In the genomic region with DNA sequence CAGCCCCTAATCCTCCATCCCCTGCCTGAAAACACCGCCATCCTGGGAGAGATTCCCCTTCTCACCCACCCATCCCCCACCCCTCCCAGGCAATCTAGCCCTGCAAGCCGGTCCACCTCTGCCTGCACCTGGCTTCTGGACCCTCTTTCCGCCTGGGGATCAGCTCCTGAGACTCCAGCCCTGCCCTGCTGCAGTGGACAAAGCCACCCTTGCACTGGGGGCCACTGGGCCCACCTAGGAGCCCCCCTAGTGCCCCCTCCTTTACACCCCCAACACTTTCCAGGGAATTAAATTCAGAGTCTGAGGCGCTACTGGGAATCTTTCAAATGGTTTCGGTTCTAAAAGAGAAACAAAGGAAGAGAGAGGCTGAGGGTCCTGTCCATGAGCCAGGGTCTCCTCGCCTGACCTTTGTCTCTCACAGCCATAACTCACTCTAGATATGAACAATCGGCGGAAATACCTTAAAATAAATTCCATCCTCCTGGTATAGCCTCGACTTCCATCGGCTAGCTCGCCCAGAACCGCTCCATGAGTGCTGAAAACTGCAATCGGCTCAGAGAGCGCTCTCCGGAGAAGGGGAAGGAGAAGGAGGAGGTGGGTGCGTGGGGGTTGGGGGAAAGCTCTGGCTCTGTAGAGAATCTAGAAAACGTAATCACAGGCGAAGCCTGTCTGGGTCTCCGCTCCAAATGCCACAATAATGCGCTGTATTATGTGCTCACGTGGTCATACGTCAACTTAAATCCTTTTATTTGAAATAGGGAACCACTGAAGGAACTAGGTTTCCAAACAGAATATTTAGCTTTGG, we compare ENCODE assay signal across 14 cellular contexts. TPM values are rescaled to one million over a fixed set of nuclear protein-coding genes. Genes with fewer than 3 reads are reported as not detected.
DNase-seq lines count a peak whose midpoint lies in the region; ATAC-seq and TF ChIP-seq lines count a peak whose summit lies in the region.
"Had no signal": no experiment of that assay in that cellular context is flagged by ENCODE, and none has a peak within 500 bp of the region (broad histone marks: within the 10 kb centered on the region; RNA-seq: fewer than 3 reads in every experiment).

No MANE protein-coding gene starts in this region.

- 45% methylated on average over 19 of the region's 22 CpGs for WGBS in right lobe of liver (ENCODE audit: insufficient coverage, low coverage, low lambda C conversion rate, missing lambda C conversion rate)

- peak overlapping the region in 1 of 5 donors; percentile 52 for H3K9ac ChIP-seq in subcutaneous abdominal adipose tissue (ENCODE audit: low read length in 5 of 5)
- H3K9ac ChIP-seq in MM.1S (ENCODE audit: low read length), result no peak overlapping the region

- H3K9me2 ChIP-seq in MM.1S (replicated peaks; ENCODE audit: insufficient read depth, low read length), result no peaks in the 10 kb centered on the region

- no peaks in the 10 kb centered on the region for H3K36me3 ChIP-seq in right lobe of liver
- H3K36me3 ChIP-seq in subcutaneous abdominal adipose tissue (ENCODE audit: control insufficient read depth in 5 of 5, insufficient read depth in 5 of 5, low read length in 5 of 5), result peaks cover 5 to 15% (median 9%) of the 10 kb centered on the region in 5 donors
- no peaks in the 10 kb centered on the region for H3K36me3 ChIP-seq in MM.1S (replicated peaks; ENCODE audit: insufficient read depth, low read length)
- H3K36me3 ChIP-seq: HAP-1 had no signal

- intact Hi-C loops in right lobe of liver (cut with DNase I), result no loop called here

- no peaks in the 10 kb centered on the region for H3K79me2 ChIP-seq in MM.1S (ENCODE audit: low read length)

- H3K4me2 ChIP-seq in MM.1S (ENCODE audit: low read depth, low read length), result no peak overlapping the region

- H3K9me3 ChIP-seq in right lobe of liver (no peaks in the 10 kb centered on the region), subcutaneous abdominal adipose tissue (ENCODE audit: control insufficient read depth in 5 of 5, low read length in 5 of 5) (no peaks in the 10 kb centered on the region), MM.1S (replicated peaks; ENCODE audit: insufficient read depth, low read length) (no peaks in the 10 kb centered on the region)
- H3K9me3 ChIP-seq: HAP-1 had no signal

- H3K27me3 ChIP-seq in right lobe of liver, result peaks cover 0 to 6% of the 10 kb centered on the region in 2 donors
- H3K27me3 ChIP-seq in subcutaneous abdominal adipose tissue (ENCODE audit: control insufficient read depth in 5 of 5, insufficient read depth in 4 of 5, low read length in 5 of 5), result no peaks in the 10 kb centered on the region
- peaks cover 19% of the 10 kb centered on the region; the same call in 1 of the 2 replicates for H3K27me3 ChIP-seq in MM.1S (replicated peaks; ENCODE audit: insufficient read depth, low read length)

- no peak for TF ChIP-seq POLR2A in right lobe of liver (IDR thresholded peaks at IDR 0.05)

- H3K4me3 ChIP-seq in right lobe of liver, result no peak overlapping the region
- H3K4me3 ChIP-seq in subcutaneous abdominal adipose tissue (ENCODE audit: low read depth in 1 of 5, low read length in 5 of 5), result peak overlapping the region in 4 of 5 donors; percentile 25 to 53 (median 46)
- no peak overlapping the region for H3K4me3 ChIP-seq in MM.1S (ENCODE audit: low read length)
- H3K4me3 ChIP-seq: HAP-1 had no signal

- TF ChIP-seq CTCF in right lobe of liver (IDR thresholded peaks at IDR 0.05) (no peak), MM.1S (IDR thresholded peaks at IDR 0.05; ENCODE audit: low read length) (no peak)

- H2AFZ ChIP-seq in MM.1S (ENCODE audit: low read length), result no peak overlapping the region

- H3K27ac ChIP-seq in right lobe of liver (no peak overlapping the region), subcutaneous abdominal adipose tissue (ENCODE audit: low read depth, low read length) (peak overlapping the region; percentile 80), MM.1S (ENCODE audit: low read length) (no peak overlapping the region)

- H3F3A ChIP-seq in MM.1S (ENCODE audit: insufficient read depth, low read length), result no peaks in the 10 kb centered on the region

- no peaks in the 10 kb centered on the region for H4K20me1 ChIP-seq in MM.1S (ENCODE audit: insufficient read depth, low read length)

- ATAC-seq in right lobe of liver (peak; percentile 6 to 53 (median 26)), GM19328 (IDR thresholded peaks at IDR 0.05; ENCODE audit: unreplicated experiment) (no peak)

- DNase-seq in MV-4-11 (lab: John Stamatoyannopoulos, UW) (peak; percentile 31), dermis blood vessel endothelial cell (peak; percentile 76), right lobe of liver (no peak), MM.1S (no peak), C1 segment of cervical spinal cord (lab: John Stamatoyannopoulos, UW) (no peak)
- DNase-seq in activated CD8-positive, alpha-beta memory T cell treated with anti-CD3 and anti-CD28 coated beads for 24 hours, result no peak
- DNase-seq: activated CD4-positive, alpha-beta memory T cell treated with anti-CD3 and anti-CD28 coated beads for 36 hours; activated naive CD8-positive, alpha-beta T cell treated with anti-CD3 and anti-CD28 coated beads for 36 hours; CD8-positive, alpha-beta memory T cell; NCI-H1930 had no signal

- H3K4me1 ChIP-seq in right lobe of liver, result peaks cover 0 to 18% (median 3%) of the 10 kb centered on the region in 4 donors
- peaks cover 4 to 92% (median 62%) of the 10 kb centered on the region in 5 donors for H3K4me1 ChIP-seq in subcutaneous abdominal adipose tissue (ENCODE audit: control insufficient read depth in 5 of 5, insufficient read depth in 5 of 5, low read length in 5 of 5)
- H3K4me1 ChIP-seq in MM.1S (ENCODE audit: low read length), result no peaks in the 10 kb centered on the region

RNA-seq across cellular contexts. Expression of gene HOXA4, which starts 12.7 kb away (rescaled TPM):
- total RNA-seq in dermis blood vessel endothelial cell (0.34 and 0.65 TPM in 2 replicates), right lobe of liver (1 to 10 TPM in 1 of 6 experiments, under 1 TPM in 4, not detected in 1; 0.55 to 1.6 (median 0.75) TPM)
- total RNA-seq: activated CD4-positive, alpha-beta memory T cell treated with anti-CD3 and anti-CD28 coated beads for 36 hours; activated naive CD8-positive, alpha-beta T cell treated with anti-CD3 and anti-CD28 coated beads for 36 hours had no signal

RNA-seq across cellular contexts. Expression of gene HOXA2, which starts 15.4 kb away (rescaled TPM):
- total RNA-seq in dermis blood vessel endothelial cell (0.33 and 0.34 TPM in 2 replicates), right lobe of liver (under 1 TPM in 3 of 6 experiments, not detected in 3; 0.16 to 0.19 (median 0.17) TPM)
- total RNA-seq: activated CD4-positive, alpha-beta memory T cell treated with anti-CD3 and anti-CD28 coated beads for 36 hours; activated naive CD8-positive, alpha-beta T cell treated with anti-CD3 and anti-CD28 coated beads for 36 hours; CD8-positive, alpha-beta memory T cell; T-helper 1 cell treated with Interleukin-12 subunit alpha and Interleukin-12 subunit beta and Interleukin-4 antibody, amounts not matched to agents 30 ng/mL and 1 ng/mL, for 36 hours had no signal

RNA-seq across cellular contexts. Expression of gene HOXA1, which starts 22.1 kb away (rescaled TPM):
- total RNA-seq in dermis blood vessel endothelial cell (0.68 and 0.84 TPM in 2 replicates), right lobe of liver (under 1 TPM in 5 of 6 experiments, not detected in 1; 0.09 to 0.31 (median 0.17) TPM)

RNA-seq across cellular contexts. Expression of gene HOXA5, which starts 25.6 kb away (rescaled TPM):
- total RNA-seq in dermis blood vessel endothelial cell, result 5.6 and 6.1 TPM in 2 replicates
- total RNA-seq in right lobe of liver, result 1 to 10 TPM in 2 of 6 experiments, under 1 TPM in 4; 0.18 to 1.5 (median 0.65) TPM
- total RNA-seq: activated CD4-positive, alpha-beta memory T cell treated with anti-CD3 and anti-CD28 coated beads for 36 hours; activated naive CD8-positive, alpha-beta T cell treated with anti-CD3 and anti-CD28 coated beads for 36 hours; CD8-positive, alpha-beta memory T cell; T-helper 1 cell treated with Interleukin-12 subunit alpha and Interleukin-12 subunit beta and Interleukin-4 antibody, amounts not matched to agents 30 ng/mL and 1 ng/mL, for 36 hours had no signal

RNA-seq across cellular contexts. Expression of gene HOXA6, which starts 29.7 kb away (rescaled TPM):
- total RNA-seq in dermis blood vessel endothelial cell, result 2.9 and 8.6 TPM in 2 replicates
- total RNA-seq in right lobe of liver, result not detected
- total RNA-seq: activated CD4-positive, alpha-beta memory T cell treated with anti-CD3 and anti-CD28 coated beads for 36 hours; activated naive CD8-positive, alpha-beta T cell treated with anti-CD3 and anti-CD28 coated beads for 36 hours; CD8-positive, alpha-beta memory T cell; T-helper 1 cell treated with Interleukin-12 subunit alpha and Interleukin-12 subunit beta and Interleukin-4 antibody, amounts not matched to agents 30 ng/mL and 1 ng/mL, for 36 hours had no signal

Comparison
In these comparisons a context has a peak if more than half of its experiments do, and no peak if none do; other contexts are left out.
1. DNase-seq: peak in MV-4-11 (single experiment) and dermis blood vessel endothelial cell (single experiment); none in right lobe of liver (0 of 3), activated CD8-positive, alpha-beta memory T cell treated with anti-CD3 and anti-CD28 coated beads for 24 hours (single experiment), MM.1S (single experiment) and C1 segment of cervical spinal cord (0 of 14).
2. H3K4me3 ChIP-seq: peak in subcutaneous abdominal adipose tissue (4 of 5); none in right lobe of liver (0 of 3) and MM.1S (single experiment).